Comparison of ENCODE assay signal across 1 cellular context in the genomic region with DNA sequence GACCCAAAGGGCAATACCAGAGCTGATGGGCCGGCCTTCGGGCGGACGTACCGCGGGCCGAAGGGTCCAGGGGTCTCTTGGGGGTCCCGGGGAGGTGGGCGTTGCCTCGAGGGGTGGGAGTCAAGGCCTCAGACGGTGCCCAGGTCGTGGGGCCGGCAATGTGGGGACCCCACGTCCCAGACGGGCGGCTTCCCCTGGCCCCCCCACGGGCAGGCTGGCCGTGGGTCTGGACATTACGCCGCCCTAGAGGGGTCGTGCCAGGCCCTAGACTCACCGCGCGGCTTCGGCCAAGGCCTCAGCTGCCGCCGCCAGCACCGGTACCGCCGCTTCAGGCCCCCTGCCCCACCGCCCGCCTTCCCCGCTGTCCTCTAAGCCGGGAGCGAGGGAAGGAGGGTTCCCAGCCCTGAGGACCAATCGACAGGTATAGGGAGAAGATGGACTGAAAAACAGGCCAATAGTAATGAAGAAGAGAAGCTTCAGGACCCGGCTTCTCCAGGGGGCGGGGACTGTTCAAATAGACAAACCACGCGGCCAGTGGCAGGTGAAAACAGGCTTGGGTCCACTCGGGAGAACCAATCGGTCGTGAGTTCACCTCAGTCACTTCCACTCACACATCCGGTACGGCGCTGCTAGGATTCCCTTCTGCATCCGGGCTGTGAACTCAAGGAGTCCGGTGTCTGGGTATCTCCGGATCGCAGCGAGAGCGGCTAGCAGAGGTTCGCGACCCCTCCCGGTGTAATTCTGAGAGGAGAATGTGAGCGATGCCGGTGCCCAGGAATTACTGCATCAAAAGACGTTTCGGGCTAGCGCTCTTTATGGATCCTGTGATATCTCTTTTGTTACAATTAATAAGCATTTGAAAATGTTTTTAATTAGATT.
TF ChIP-seq lines count a peak whose summit lies in the region.

A gene (minus strand): TSS at position 381 of the 879 bp plus-strand sequence. CDS start 3,142 bp downstream, outside the sequence.

TF ChIP-seq in HepG2, 621 proteins besides CTCF, POLR2A, EP300 and RAD21 (continued from another document):
- TF ChIP-seq, protein P1, sequence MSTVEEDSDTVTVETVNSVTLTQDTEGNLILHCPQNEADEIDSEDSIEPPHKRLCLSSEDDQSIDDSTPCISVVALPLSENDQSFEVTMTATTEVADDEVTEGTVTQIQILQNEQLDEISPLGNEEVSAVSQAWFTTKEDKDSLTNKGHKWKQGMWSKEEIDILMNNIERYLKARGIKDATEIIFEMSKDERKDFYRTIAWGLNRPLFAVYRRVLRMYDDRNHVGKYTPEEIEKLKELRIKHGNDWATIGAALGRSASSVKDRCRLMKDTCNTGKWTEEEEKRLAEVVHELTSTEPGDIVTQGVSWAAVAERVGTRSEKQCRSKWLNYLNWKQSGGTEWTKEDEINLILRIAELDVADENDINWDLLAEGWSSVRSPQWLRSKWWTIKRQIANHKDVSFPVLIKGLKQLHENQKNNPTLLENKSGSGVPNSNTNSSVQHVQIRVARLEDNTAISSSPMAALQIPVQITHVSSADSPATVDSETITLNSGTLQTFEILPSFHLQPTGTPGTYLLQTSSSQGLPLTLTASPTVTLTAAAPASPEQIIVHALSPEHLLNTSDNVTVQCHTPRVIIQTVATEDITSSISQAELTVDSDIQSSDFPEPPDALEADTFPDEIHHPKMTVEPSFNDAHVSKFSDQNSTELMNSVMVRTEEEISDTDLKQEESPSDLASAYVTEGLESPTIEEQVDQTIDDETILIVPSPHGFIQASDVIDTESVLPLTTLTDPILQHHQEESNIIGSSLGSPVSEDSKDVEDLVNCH (CRISPR knock-in tag; IDR thresholded peaks at IDR 0.05) = no peak
- TF ChIP-seq, protein P2, sequence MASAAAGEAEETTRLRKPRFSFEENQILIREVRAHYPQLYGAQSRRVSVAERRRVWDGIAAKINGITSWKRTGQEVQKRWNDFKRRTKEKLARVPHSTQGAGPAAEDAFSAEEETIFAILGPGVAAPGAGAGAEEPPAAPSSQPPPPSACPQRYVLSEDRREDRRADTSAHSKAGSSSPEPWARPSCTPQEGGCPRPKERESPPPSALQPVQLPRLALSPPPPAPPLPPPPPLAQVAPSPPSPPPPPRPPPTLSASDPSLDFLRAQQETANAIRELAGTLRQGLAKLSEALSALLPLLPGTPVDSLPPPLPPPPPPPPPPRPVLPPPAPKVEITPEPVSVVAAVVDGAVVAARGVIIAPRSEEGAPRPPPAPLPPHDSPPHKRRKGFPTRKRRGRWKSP (CRISPR knock-in tag; IDR thresholded peaks at IDR 0.05) = 0 out of 2 replicates have a peak, but pooled peaks have one; percentile 52
- TF ChIP-seq, protein P3, sequence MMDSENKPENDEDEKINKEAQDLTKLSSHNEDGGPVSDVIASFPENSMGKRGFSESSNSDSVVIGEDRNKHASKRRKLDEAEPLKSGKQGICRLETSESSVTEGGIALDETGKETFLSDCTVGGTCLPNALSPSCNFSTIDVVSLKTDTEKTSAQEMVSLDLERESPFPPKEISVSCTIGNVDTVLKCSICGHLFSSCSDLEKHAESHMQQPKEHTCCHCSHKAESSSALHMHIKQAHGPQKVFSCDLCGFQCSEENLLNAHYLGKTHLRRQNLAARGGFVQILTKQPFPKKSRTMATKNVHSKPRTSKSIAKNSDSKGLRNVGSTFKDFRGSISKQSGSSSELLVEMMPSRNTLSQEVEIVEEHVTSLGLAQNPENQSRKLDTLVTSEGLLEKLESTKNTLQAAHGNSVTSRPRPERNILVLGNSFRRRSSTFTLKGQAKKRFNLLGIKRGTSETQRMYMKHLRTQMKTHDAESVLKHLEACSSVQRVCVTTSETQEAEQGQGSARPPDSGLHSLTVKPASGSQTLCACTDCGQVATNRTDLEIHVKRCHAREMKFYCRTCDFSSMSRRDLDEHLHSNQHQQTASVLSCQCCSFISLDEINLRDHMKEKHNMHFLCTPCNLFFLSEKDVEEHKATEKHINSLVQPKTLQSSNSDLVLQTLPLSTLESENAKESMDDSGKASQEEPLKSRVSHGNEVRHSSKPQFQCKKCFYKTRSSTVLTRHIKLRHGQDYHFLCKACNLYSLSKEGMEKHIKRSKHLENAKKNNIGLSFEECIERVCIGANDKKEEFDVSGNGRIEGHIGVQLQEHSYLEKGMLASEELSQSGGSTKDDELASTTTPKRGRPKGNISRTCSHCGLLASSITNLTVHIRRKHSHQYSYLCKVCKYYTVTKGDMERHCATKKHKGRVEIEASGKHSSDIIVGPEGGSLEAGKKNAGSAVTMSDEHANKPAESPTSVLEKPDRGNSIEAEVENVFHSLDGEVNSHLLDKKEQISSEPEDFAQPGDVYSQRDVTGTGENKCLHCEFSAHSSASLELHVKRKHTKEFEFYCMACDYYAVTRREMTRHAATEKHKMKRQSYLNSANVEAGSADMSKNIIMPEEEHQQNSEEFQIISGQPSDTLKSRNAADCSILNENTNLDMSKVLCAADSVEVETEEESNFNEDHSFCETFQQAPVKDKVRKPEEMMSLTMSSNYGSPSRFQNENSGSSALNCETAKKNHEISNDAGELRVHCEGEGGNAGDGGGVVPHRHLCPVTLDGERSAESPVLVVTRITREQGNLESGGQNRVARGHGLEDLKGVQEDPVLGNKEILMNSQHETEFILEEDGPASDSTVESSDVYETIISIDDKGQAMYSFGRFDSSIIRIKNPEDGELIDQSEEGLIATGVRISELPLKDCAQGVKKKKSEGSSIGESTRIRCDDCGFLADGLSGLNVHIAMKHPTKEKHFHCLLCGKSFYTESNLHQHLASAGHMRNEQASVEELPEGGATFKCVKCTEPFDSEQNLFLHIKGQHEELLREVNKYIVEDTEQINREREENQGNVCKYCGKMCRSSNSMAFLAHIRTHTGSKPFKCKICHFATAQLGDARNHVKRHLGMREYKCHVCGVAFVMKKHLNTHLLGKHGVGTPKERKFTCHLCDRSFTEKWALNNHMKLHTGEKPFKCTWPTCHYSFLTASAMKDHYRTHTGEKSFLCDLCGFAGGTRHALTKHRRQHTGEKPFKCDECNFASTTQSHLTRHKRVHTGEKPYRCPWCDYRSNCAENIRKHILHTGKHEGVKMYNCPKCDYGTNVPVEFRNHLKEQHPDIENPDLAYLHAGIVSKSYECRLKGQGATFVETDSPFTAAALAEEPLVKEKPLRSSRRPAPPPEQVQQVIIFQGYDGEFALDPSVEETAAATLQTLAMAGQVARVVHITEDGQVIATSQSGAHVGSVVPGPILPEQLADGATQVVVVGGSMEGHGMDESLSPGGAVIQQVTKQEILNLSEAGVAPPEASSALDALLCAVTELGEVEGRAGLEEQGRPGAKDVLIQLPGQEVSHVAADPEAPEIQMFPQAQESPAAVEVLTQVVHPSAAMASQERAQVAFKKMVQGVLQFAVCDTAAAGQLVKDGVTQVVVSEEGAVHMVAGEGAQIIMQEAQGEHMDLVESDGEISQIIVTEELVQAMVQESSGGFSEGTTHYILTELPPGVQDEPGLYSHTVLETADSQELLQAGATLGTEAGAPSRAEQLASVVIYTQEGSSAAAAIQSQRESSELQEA (CRISPR knock-in tag; IDR thresholded peaks at IDR 0.05; ENCODE audit: not compliant biosample characterization) = peak; percentile 15
- TF ChIP-seq, protein P4, sequence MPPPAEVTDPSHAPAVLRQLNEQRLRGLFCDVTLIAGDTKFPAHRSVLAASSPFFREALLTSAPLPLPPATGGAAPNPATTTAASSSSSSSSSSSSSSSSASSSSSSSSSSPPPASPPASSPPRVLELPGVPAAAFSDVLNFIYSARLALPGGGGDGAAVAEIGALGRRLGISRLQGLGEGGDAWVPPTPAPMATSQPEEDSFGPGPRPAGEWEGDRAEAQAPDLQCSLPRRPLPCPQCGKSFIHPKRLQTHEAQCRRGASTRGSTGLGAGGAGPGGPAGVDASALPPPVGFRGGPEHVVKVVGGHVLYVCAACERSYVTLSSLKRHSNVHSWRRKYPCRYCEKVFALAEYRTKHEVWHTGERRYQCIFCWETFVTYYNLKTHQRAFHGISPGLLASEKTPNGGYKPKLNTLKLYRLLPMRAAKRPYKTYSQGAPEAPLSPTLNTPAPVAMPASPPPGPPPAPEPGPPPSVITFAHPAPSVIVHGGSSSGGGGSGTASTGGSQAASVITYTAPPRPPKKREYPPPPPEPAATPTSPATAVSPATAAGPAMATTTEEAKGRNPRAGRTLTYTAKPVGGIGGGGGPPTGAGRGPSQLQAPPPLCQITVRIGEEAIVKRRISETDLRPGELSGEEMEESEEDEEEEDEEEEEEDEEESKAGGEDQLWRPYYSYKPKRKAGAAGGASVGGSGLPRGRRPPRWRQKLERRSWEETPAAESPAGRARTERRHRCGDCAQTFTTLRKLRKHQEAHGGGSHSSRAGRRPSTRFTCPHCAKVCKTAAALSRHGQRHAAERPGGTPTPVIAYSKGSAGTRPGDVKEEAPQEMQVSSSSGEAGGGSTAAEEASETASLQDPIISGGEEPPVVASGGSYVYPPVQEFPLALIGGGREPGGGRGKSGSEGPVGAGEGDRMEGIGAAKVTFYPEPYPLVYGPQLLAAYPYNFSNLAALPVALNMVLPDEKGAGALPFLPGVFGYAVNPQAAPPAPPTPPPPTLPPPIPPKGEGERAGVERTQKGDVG (CRISPR knock-in tag; IDR thresholded peaks at IDR 0.05; ENCODE audit: borderline replicate concordance) = no peak
- TF ChIP-seq, protein P5, sequence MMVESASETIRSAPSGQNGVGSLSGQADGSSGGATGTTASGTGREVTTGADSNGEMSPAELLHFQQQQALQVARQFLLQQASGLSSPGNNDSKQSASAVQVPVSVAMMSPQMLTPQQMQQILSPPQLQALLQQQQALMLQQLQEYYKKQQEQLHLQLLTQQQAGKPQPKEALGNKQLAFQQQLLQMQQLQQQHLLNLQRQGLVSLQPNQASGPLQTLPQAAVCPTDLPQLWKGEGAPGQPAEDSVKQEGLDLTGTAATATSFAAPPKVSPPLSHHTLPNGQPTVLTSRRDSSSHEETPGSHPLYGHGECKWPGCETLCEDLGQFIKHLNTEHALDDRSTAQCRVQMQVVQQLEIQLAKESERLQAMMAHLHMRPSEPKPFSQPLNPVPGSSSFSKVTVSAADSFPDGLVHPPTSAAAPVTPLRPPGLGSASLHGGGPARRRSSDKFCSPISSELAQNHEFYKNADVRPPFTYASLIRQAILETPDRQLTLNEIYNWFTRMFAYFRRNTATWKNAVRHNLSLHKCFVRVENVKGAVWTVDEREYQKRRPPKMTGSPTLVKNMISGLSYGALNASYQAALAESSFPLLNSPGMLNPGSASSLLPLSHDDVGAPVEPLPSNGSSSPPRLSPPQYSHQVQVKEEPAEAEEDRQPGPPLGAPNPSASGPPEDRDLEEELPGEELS (CRISPR knock-in tag; IDR thresholded peaks at IDR 0.05) = 0 out of 2 replicates have a peak, but pooled peaks have one; percentile 30
- TF ChIP-seq, protein P6, sequence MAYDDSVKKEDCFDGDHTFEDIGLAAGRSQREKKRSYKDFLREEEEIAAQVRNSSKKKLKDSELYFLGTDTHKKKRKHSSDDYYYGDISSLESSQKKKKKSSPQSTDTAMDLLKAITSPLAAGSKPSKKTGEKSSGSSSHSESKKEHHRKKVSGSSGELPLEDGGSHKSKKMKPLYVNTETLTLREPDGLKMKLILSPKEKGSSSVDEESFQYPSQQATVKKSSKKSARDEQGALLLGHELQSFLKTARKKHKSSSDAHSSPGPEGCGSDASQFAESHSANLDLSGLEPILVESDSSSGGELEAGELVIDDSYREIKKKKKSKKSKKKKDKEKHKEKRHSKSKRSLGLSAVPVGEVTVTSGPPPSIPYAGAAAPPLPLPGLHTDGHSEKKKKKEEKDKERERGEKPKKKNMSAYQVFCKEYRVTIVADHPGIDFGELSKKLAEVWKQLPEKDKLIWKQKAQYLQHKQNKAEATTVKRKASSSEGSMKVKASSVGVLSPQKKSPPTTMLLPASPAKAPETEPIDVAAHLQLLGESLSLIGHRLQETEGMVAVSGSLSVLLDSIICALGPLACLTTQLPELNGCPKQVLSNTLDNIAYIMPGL (CRISPR knock-in tag; IDR thresholded peaks at IDR 0.05; ENCODE audit: borderline replicate concordance in 1 of 2, low read depth in 1 of 2) = peak; percentile 75 to 93
- TF ChIP-seq TEAD3 (CRISPR knock-in tag; optimal IDR thresholded peaks at IDR 0.05; ENCODE audit: borderline replicate concordance) (peak; percentile 73), CREB1 (IDR thresholded peaks at IDR 0.05) (peak; percentile 75), CREB1 (CRISPR knock-in tag; IDR thresholded peaks at IDR 0.05) (peak; percentile 92)
